In genomic region chr12:104555650-104556049, GRCh38 we compare ENCODE assay signal across 11 cellular contexts.
A peak's percentile ranks its signal among the peaks of the same experiment; 100 is the strongest.
DNase-seq lines count a peak whose midpoint lies in the region; ATAC-seq and TF ChIP-seq lines count a peak whose summit lies in the region.
"Had no signal": no experiment of that assay in that cellular context is flagged by ENCODE, and none has a peak within 500 bp of the region (broad histone marks: within the 10 kb centered on the region; RNA-seq: fewer than 3 reads in every experiment).

No MANE protein-coding gene starts in this region.

- intact Hi-C loops in prostate gland (cut with DNase I), result no loop called here
- intact Hi-C loops in left colon (cut with DNase I, micrococcal nuclease), result no loop called here

- H3K27ac ChIP-seq in SK-N-MC (peak overlapping the region; percentile 49; the same call in 1 of the 2 replicates), prostate gland (no peak overlapping the region)

- peak; percentile 88 for DNase-seq in ELF-1 (ENCODE audit: low read depth, low spot score)
- DNase-seq in NCI-H1694 treated with DMSO at 0.1 percent for 48 hours (lab: John Stamatoyannopoulos, UW), result peak; percentile 16
- peak; percentile 28 for DNase-seq in SK-N-MC (ENCODE audit: low read depth, low spot score)
- DNase-seq in prostate gland (ENCODE audit: low spot score), result peak; percentile 11
- no peak for DNase-seq in left lobe of liver (ENCODE audit: low spot score)
- no peak for DNase-seq in left colon
- no peak for DNase-seq in stimulated activated CD4-positive, alpha-beta T cell treated with anti-CD3 and anti-CD28 coated beads, Interleukin-4, amount 100 ng/mL, for 4 hours
- DNase-seq: activated CD8-positive, alpha-beta T cell treated with anti-CD3 and anti-CD28 coated beads, Interleukin-2, amount 10 ng/mL, durations not matched to agents 7 days and 5 days; activated naive CD4-positive, alpha-beta T cell; head of caudate nucleus; NCI-H187 treated with DMSO at 0.1 percent for 48 hours had no signal

- no peaks in the 10 kb centered on the region for H3K36me3 ChIP-seq in SK-N-MC (ENCODE audit: insufficient read depth, low read length)
- H3K36me3 ChIP-seq in prostate gland, result no peaks in the 10 kb centered on the region

- H3K4me3 ChIP-seq in SK-N-MC (peak overlapping the region; percentile 58), prostate gland (no peak overlapping the region)

- TF ChIP-seq CTCF in prostate gland (IDR thresholded peaks at IDR 0.05), result no peak

- peaks cover 4% of the 10 kb centered on the region for H3K4me1 ChIP-seq in prostate gland (replicated peaks)

- TF ChIP-seq POLR2A in prostate gland (IDR thresholded peaks at IDR 0.05), result no peak

- H3K9me3 ChIP-seq in SK-N-MC (ENCODE audit: low read depth, low read length) (no peaks in the 10 kb centered on the region), prostate gland (no peaks in the 10 kb centered on the region)

- ATAC-seq in left lobe of liver (no peak), left colon (no peak)
- ATAC-seq: activated CD8-positive, alpha-beta T cell treated with anti-CD3 and anti-CD28 coated beads, Interleukin-2, amount 10 ng/mL, durations not matched to agents 7 days and 5 days had no signal

- 12% methylated on average over 6 of the region's 6 CpGs for WGBS in prostate gland

- no peaks in the 10 kb centered on the region for H3K27me3 ChIP-seq in prostate gland (replicated peaks; ENCODE audit: insufficient read depth)

- no peak overlapping the region for H3K9ac ChIP-seq in SK-N-MC (ENCODE audit: insufficient read length)

Comparison
In these comparisons a context has a peak if more than half of its experiments do, and no peak if none do; other contexts are left out.
1. DNase-seq: peak in ELF-1 (single experiment), NCI-H1694 treated with DMSO at 0.1 percent for 48 hours (single experiment), SK-N-MC (single experiment) and prostate gland (single experiment); none in left lobe of liver (single experiment), left colon (0 of 2) and stimulated activated CD4-positive, alpha-beta T cell treated with anti-CD3 and anti-CD28 coated beads, Interleukin-4, amount 100 ng/mL, for 4 hours (0 of 2).